ENCODE assay signal across 14 cellular contexts in the genomic region with DNA sequence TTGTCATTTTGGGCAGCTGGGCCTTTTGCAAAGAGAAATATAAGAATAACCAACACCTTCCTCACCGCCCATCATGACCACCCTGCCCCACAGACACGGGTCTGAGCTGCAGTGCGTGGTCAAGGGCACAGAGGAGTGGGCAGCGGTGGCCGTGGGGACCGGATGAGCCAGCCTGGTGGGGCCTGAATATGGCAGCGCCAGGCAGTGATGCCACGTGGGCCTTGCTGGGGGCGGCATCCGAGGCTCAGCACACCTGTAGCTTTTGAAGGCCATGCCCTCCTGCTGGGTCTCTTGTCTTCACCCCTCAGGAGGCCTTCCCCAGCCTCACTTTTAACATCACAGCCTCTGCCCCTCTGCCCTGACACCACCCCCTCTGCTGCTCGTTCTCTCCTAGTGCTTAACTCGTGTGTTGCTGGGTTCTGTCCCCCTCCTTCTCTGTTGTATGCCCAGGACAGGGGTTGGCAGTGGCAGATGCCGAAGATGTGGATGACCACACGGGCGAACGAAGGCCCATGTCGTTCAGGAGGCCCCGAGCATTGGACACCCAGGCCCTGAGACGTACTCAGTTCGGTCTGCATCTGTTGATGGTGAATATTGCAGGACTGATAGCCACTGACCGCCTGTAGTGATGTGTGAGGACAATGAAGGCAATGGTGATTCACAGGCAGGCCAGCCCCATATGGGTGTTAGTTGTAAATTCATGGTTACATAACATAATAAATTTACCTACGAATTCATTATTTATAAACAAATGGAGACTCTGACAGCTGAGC. TPM values are rescaled to one million over a fixed set of nuclear protein-coding genes. Genes with fewer than 3 reads are reported as not detected.
A peak's percentile ranks its signal among the peaks of the same experiment; 100 is the strongest.
DNase-seq lines count a peak whose midpoint lies in the region; ATAC-seq and TF ChIP-seq lines count a peak whose summit lies in the region.
"Had no signal": no experiment of that assay in that cellular context is flagged by ENCODE, and none has a peak within 500 bp of the region (broad histone marks: within the 10 kb centered on the region; RNA-seq: fewer than 3 reads in every experiment).

No MANE protein-coding gene starts in this region.

- H3K4me3 ChIP-seq in lower leg skin (ENCODE audit: low read depth, poor library complexity, severe bottlenecking) (no peak overlapping the region), upper lobe of left lung (no peak overlapping the region)
- H3K4me3 ChIP-seq: thyroid gland had no signal

- no peaks in the 10 kb centered on the region for H3K27me3 ChIP-seq in upper lobe of left lung
- H3K27me3 ChIP-seq: thyroid gland had no signal

- no peak overlapping the region for H3K27ac ChIP-seq in upper lobe of left lung
- H3K27ac ChIP-seq: thyroid gland had no signal

- TF ChIP-seq CTCF in lower leg skin (IDR thresholded peaks at IDR 0.05) (no peak), upper lobe of left lung (IDR thresholded peaks at IDR 0.05) (no peak)

- CTCF ChIA-PET in activated naive CD4-positive, alpha-beta T cell treated with anti-CD3 and anti-CD28 coated beads, Interleukin-2, amount 10 ng/mL, durations not matched to agents 7 days and 5 days (lab: Charles Lee) = interaction anchor here (0.9 to 1.0 kb wide), 2 partner anchors 12 to 49 kb away, joined by 3 to 4 read pairs; no protein-coding TSS in a partner anchor

- ATAC-seq in upper lobe of left lung (ENCODE audit: low FRiP score in 2 of 2) = no peak
- no peak for ATAC-seq in GM21526 (IDR thresholded peaks at IDR 0.05; ENCODE audit: low FRiP score, unreplicated experiment)
- ATAC-seq: esophagus mucosa had no signal

- H3K4me3 Mint-ChIP-seq in activated naive CD4-positive, alpha-beta T cell treated with anti-CD3 and anti-CD28 coated beads, Interleukin-2, amount 10 ng/mL, durations not matched to agents 7 days and 5 days = no peak overlapping the region
- no peak overlapping the region for H3K4me3 Mint-ChIP-seq in activated T-helper 2 cell treated with anti-CD3 and anti-CD28 coated beads, Interferon-gamma antibody, Interleukin-2, Interleukin-4, amounts not matched to agents 10 μg/mL and 5 μg/mL and 100 μg/mL, durations not matched to agents 14 hours and 24 hours and 36 hours (ENCODE audit: low read depth)

- peak; percentile 10 for DNase-seq in activated naive CD4-positive, alpha-beta T cell treated with anti-CD3 and anti-CD28 coated beads, Interleukin-2, amount 50 U/mL, for 16 hours
- DNase-seq in activated naive CD4-positive, alpha-beta T cell treated with anti-CD3 and anti-CD28 coated beads, Interleukin-2, amount 10 ng/mL, durations not matched to agents 7 days and 5 days = no peak
- DNase-seq in activated T-helper 2 cell treated with anti-CD3 and anti-CD28 coated beads, Interferon-gamma antibody, Interleukin-2, Interleukin-4, amounts not matched to agents 10 μg/mL and 5 μg/mL and 100 μg/mL, durations not matched to agents 14 hours and 24 hours and 36 hours (ENCODE audit: low spot score) = no peak
- DNase-seq in lower leg skin (ENCODE audit: low spot score in 2 of 2) (peak; percentile 10 to 73), upper lobe of left lung (peak; percentile 13 to 70), AG08395 (ENCODE audit: low spot score) (no peak), NCI-H82 (lab: John Stamatoyannopoulos, UW) (no peak)
- DNase-seq: DMS53, mammary epithelial cell, NCI-H187 treated with DMSO at 0.1 percent for 48 hours, SHP77 treated with DMSO at 0.1 percent for 48 hours, thyroid gland had no signal

- no peaks in the 10 kb centered on the region for H3K27me3 Mint-ChIP-seq in activated naive CD4-positive, alpha-beta T cell treated with anti-CD3 and anti-CD28 coated beads, Interleukin-2, amount 10 ng/mL, durations not matched to agents 7 days and 5 days
- H3K27me3 Mint-ChIP-seq in activated T-helper 2 cell treated with anti-CD3 and anti-CD28 coated beads, Interferon-gamma antibody, Interleukin-2, Interleukin-4, amounts not matched to agents 10 μg/mL and 5 μg/mL and 100 μg/mL, durations not matched to agents 14 hours and 24 hours and 36 hours (ENCODE audit: low read depth) = no peaks in the 10 kb centered on the region

- H3K4me1 Mint-ChIP-seq in activated naive CD4-positive, alpha-beta T cell treated with anti-CD3 and anti-CD28 coated beads, Interleukin-2, amount 10 ng/mL, durations not matched to agents 7 days and 5 days = peaks cover 48% of the 10 kb centered on the region
- H3K4me1 Mint-ChIP-seq in activated T-helper 2 cell treated with anti-CD3 and anti-CD28 coated beads, Interferon-gamma antibody, Interleukin-2, Interleukin-4, amounts not matched to agents 10 μg/mL and 5 μg/mL and 100 μg/mL, durations not matched to agents 14 hours and 24 hours and 36 hours (ENCODE audit: low read depth) = peaks cover 45% of the 10 kb centered on the region

- TF ChIP-seq POLR2A in lower leg skin (IDR thresholded peaks at IDR 0.05) (no peak), upper lobe of left lung (IDR thresholded peaks at IDR 0.05) (no peak)

- peaks cover 30% of the 10 kb centered on the region for H3K36me3 Mint-ChIP-seq in activated naive CD4-positive, alpha-beta T cell treated with anti-CD3 and anti-CD28 coated beads, Interleukin-2, amount 10 ng/mL, durations not matched to agents 7 days and 5 days
- H3K36me3 Mint-ChIP-seq in activated T-helper 2 cell treated with anti-CD3 and anti-CD28 coated beads, Interferon-gamma antibody, Interleukin-2, Interleukin-4, amounts not matched to agents 10 μg/mL and 5 μg/mL and 100 μg/mL, durations not matched to agents 14 hours and 24 hours and 36 hours (ENCODE audit: low read depth) = peaks cover 69% of the 10 kb centered on the region

- intact Hi-C loops in activated T-helper 2 cell treated with anti-CD3 and anti-CD28 coated beads, Interferon-gamma antibody, Interleukin-2, Interleukin-4, amounts not matched to agents 10 μg/mL and 5 μg/mL and 100 μg/mL, durations not matched to agents 14 hours and 24 hours and 36 hours (cut with micrococcal nuclease) = no loop called here
- intact Hi-C loops in lower leg skin (cut with DNase I; ENCODE audit: low total_unique reads) = no loop called here

- H3K4me1 ChIP-seq in upper lobe of left lung = peaks cover 0 to 28% (median 10%) of the 10 kb centered on the region in 4 donors
- H3K4me1 ChIP-seq: thyroid gland had no signal

- WGBS in lower leg skin, 2 donors = 88 to 92% methylated on average over 22 of the region's 22 CpGs
- 89 to 90% methylated on average over 22 of the region's 22 CpGs for WGBS in upper lobe of left lung, 2 donors

- no peak overlapping the region for H3K27ac Mint-ChIP-seq in activated naive CD4-positive, alpha-beta T cell treated with anti-CD3 and anti-CD28 coated beads, Interleukin-2, amount 10 ng/mL, durations not matched to agents 7 days and 5 days
- peak overlapping the region; percentile 22 for H3K27ac Mint-ChIP-seq in activated T-helper 2 cell treated with anti-CD3 and anti-CD28 coated beads, Interferon-gamma antibody, Interleukin-2, Interleukin-4, amounts not matched to agents 10 μg/mL and 5 μg/mL and 100 μg/mL, durations not matched to agents 14 hours and 24 hours and 36 hours

- no peak for TF ChIP-seq EP300 in upper lobe of left lung (IDR thresholded peaks at IDR 0.05)

- peaks cover 0 to 8% (median 3%) of the 10 kb centered on the region in 4 donors for H3K9me3 ChIP-seq in upper lobe of left lung
- H3K9me3 ChIP-seq: thyroid gland had no signal

- no peaks in the 10 kb centered on the region for H3K36me3 ChIP-seq in upper lobe of left lung
- H3K36me3 ChIP-seq: thyroid gland had no signal

- no peaks in the 10 kb centered on the region for H3K9me3 Mint-ChIP-seq in activated naive CD4-positive, alpha-beta T cell treated with anti-CD3 and anti-CD28 coated beads, Interleukin-2, amount 10 ng/mL, durations not matched to agents 7 days and 5 days
- H3K9me3 Mint-ChIP-seq in activated T-helper 2 cell treated with anti-CD3 and anti-CD28 coated beads, Interferon-gamma antibody, Interleukin-2, Interleukin-4, amounts not matched to agents 10 μg/mL and 5 μg/mL and 100 μg/mL, durations not matched to agents 14 hours and 24 hours and 36 hours = peaks cover 13% of the 10 kb centered on the region

RNA-seq across cellular contexts. Expression of a gene that starts 46.0 kb away (rescaled TPM):
- 33.3 and 34.9 TPM in 2 replicates for total RNA-seq in activated T-helper 2 cell treated with anti-CD3 and anti-CD28 coated beads, Interferon-gamma antibody, Interleukin-2, Interleukin-4, amounts not matched to agents 10 μg/mL and 5 μg/mL and 100 μg/mL, durations not matched to agents 14 hours and 24 hours and 36 hours
- total RNA-seq in lower leg skin (10 to 100 TPM in 1 of 4 donors, 1 to 10 TPM in 3; 3.6 to 19.6 (median 6.0) TPM), upper lobe of left lung (1 to 10 TPM; 1.3 to 8.6 (median 4.4) TPM)

Comparison
In these comparisons a context has a peak if more than half of its experiments do, and no peak if none do; other contexts are left out.
1. DNase-seq: peak in activated naive CD4-positive, alpha-beta T cell treated with anti-CD3 and anti-CD28 coated beads, Interleukin-2, amount 50 U/mL, for 16 hours (single experiment), lower leg skin (2 of 2) and upper lobe of left lung (2 of 2); none in activated naive CD4-positive, alpha-beta T cell treated with anti-CD3 and anti-CD28 coated beads, Interleukin-2, amount 10 ng/mL, durations not matched to agents 7 days and 5 days (single experiment), activated T-helper 2 cell treated with anti-CD3 and anti-CD28 coated beads, Interferon-gamma antibody, Interleukin-2, Interleukin-4, amounts not matched to agents 10 μg/mL and 5 μg/mL and 100 μg/mL, durations not matched to agents 14 hours and 24 hours and 36 hours (single experiment), AG08395 (single experiment) and NCI-H82 (single experiment).